Comparison of ENCODE assay signal across 35 cellular contexts in genomic region chr3:108507887-108508286, GRCh38. TPM values are rescaled to one million over a fixed set of nuclear protein-coding genes. Genes with fewer than 3 reads are reported as not detected.
"Had no signal": no experiment of that assay in that cellular context is flagged by ENCODE, and none has a peak within 500 bp of the region (broad histone marks: within the 10 kb centered on the region; RNA-seq: fewer than 3 reads in every experiment).

No MANE protein-coding gene starts in this region.

- H3K4me1 Mint-ChIP-seq: activated naive CD4-positive, alpha-beta T cell treated with anti-CD3 and anti-CD28 coated beads, Interleukin-2, amount 50 U/mL, for 24 hours; activated naive CD8-positive, alpha-beta T cell treated with anti-CD3 and anti-CD28 coated beads for 36 hours; activated naive CD8-positive, alpha-beta T cell treated with anti-CD3 and anti-CD28 coated beads, Interleukin-2, amount 50 U/mL, for 24 hours had no signal

- DNase-seq: activated CD4-positive, alpha-beta memory T cell treated with anti-CD3 and anti-CD28 coated beads for 36 hours; activated CD4-positive, alpha-beta T cell treated with anti-CD3 and anti-CD28 coated beads for 1 hour; activated CD4-positive, alpha-beta T cell treated with anti-CD3 and anti-CD28 coated beads for 48 hours; activated CD8-positive, alpha-beta memory T cell treated with anti-CD3 and anti-CD28 coated beads, Interleukin-2, amount 10 ng/mL, durations not matched to agents 7 days and 5 days; activated CD8-positive, alpha-beta memory T cell treated with anti-CD3 and anti-CD28 coated beads, Interleukin-2, amount 50 U/mL, for 4 hours; activated CD8-positive, alpha-beta T cell treated with anti-CD3 and anti-CD28 coated beads, Interleukin-2, amount 10 ng/mL, durations not matched to agents 7 days and 5 days; activated effector memory CD4-positive, alpha-beta T cell treated with anti-CD3 and anti-CD28 coated beads, Interleukin-2, amount 50 U/mL, for 16 hours; activated naive CD4-positive, alpha-beta T cell treated with anti-CD3 and anti-CD28 coated beads for 36 hours; activated naive CD8-positive, alpha-beta T cell treated with anti-CD3 and anti-CD28 coated beads for 36 hours; activated naive CD8-positive, alpha-beta T cell treated with anti-CD3 and anti-CD28 coated beads, Interleukin-2, amount 50 U/mL, for 24 hours; activated T-cell treated with anti-CD3 and anti-CD28 coated beads, Interleukin-2, amount 50 U/mL, for 1 hour; activated T-cell treated with anti-CD3 and anti-CD28 coated beads, Interleukin-2, amount 50 U/mL, for 48 hours; adrenal gland; amygdala; aorta; body of pancreas; caudate nucleus; cortex of kidney; dermis blood vessel endothelial cell; effector CD4-positive, alpha-beta T cell; effector memory CD8-positive, alpha-beta T cell; erythroblast; foreskin keratinocyte; gastrocnemius medialis; glutamatergic neuron; heart right ventricle; T-helper 17 cell; T1000 had no signal

- H3K9me3 ChIP-seq: adrenal gland, body of pancreas, esophagus muscularis mucosa, gastrocnemius medialis had no signal

- H3K4me3 Mint-ChIP-seq: activated CD4-positive, alpha-beta memory T cell treated with anti-CD3 and anti-CD28 coated beads for 36 hours; activated CD8-positive, alpha-beta memory T cell treated with anti-CD3 and anti-CD28 coated beads, Interleukin-2, amount 10 ng/mL, durations not matched to agents 7 days and 5 days; activated CD8-positive, alpha-beta T cell treated with anti-CD3 and anti-CD28 coated beads, Interleukin-2, amount 10 ng/mL, durations not matched to agents 7 days and 5 days; activated naive CD4-positive, alpha-beta T cell treated with anti-CD3 and anti-CD28 coated beads for 36 hours; activated naive CD4-positive, alpha-beta T cell treated with anti-CD3 and anti-CD28 coated beads, Interleukin-2, amount 50 U/mL, for 24 hours; activated naive CD8-positive, alpha-beta T cell treated with anti-CD3 and anti-CD28 coated beads for 36 hours; activated naive CD8-positive, alpha-beta T cell treated with anti-CD3 and anti-CD28 coated beads, Interleukin-2, amount 50 U/mL, for 24 hours; activated T-helper 1 cell treated with anti-CD3 and anti-CD28 coated beads, Interleukin-12 subunit alpha, Interleukin-12 subunit beta, Interleukin-2, Interleukin-4 antibody, amounts not matched to agents 30 ng/mL and 10 ng/mL and 1 ng/mL, durations not matched to agents 14 hours and 24 hours and 36 hours; effector memory CD8-positive, alpha-beta T cell; T-helper 17 cell; T-helper 2 cell treated with Interferon-gamma antibody and Interleukin-4, amounts not matched to agents 5 μg/mL and 100 μg/mL, for 36 hours had no signal

- H3K79me2 ChIP-seq: hepatocyte had no signal

- FAIRE-seq: colon had no signal

- H3K27ac ChIP-seq: adrenal gland, body of pancreas, esophagus muscularis mucosa, foreskin keratinocyte, gastrocnemius medialis, heart right ventricle, hepatocyte had no signal

- H3K4me3 ChIP-seq: adrenal gland, body of pancreas, esophagus muscularis mucosa, gastrocnemius medialis, heart right ventricle, hepatocyte had no signal

- H3K27ac Mint-ChIP-seq: activated CD4-positive, alpha-beta memory T cell treated with anti-CD3 and anti-CD28 coated beads for 36 hours; activated CD8-positive, alpha-beta memory T cell treated with anti-CD3 and anti-CD28 coated beads, Interleukin-2, amount 10 ng/mL, durations not matched to agents 7 days and 5 days; activated CD8-positive, alpha-beta T cell treated with anti-CD3 and anti-CD28 coated beads, Interleukin-2, amount 10 ng/mL, durations not matched to agents 7 days and 5 days; activated naive CD4-positive, alpha-beta T cell treated with anti-CD3 and anti-CD28 coated beads for 36 hours; activated naive CD4-positive, alpha-beta T cell treated with anti-CD3 and anti-CD28 coated beads, Interleukin-2, amount 50 U/mL, for 24 hours; activated naive CD8-positive, alpha-beta T cell treated with anti-CD3 and anti-CD28 coated beads for 36 hours; activated naive CD8-positive, alpha-beta T cell treated with anti-CD3 and anti-CD28 coated beads, Interleukin-2, amount 50 U/mL, for 24 hours; activated T-helper 1 cell treated with anti-CD3 and anti-CD28 coated beads, Interleukin-12 subunit alpha, Interleukin-12 subunit beta, Interleukin-2, Interleukin-4 antibody, amounts not matched to agents 30 ng/mL and 10 ng/mL and 1 ng/mL, durations not matched to agents 14 hours and 24 hours and 36 hours; activated T-helper 2 cell treated with anti-CD3 and anti-CD28 coated beads, Interferon-gamma antibody, Interleukin-2, Interleukin-4, amounts not matched to agents 10 μg/mL and 5 μg/mL and 100 μg/mL, durations not matched to agents 14 hours and 24 hours and 36 hours; effector memory CD8-positive, alpha-beta T cell; T-helper 17 cell; T-helper 2 cell treated with Interferon-gamma antibody and Interleukin-4, amounts not matched to agents 5 μg/mL and 100 μg/mL, for 36 hours had no signal

- H3K27me3 ChIP-seq: adrenal gland, body of pancreas, esophagus muscularis mucosa, foreskin keratinocyte, gastrocnemius medialis, heart right ventricle, hepatocyte had no signal

- H2AFZ ChIP-seq: hepatocyte had no signal

- H3K36me3 ChIP-seq: adrenal gland, esophagus muscularis mucosa, gastrocnemius medialis, heart right ventricle had no signal

- H3K27me3 Mint-ChIP-seq: activated CD4-positive, alpha-beta memory T cell treated with anti-CD3 and anti-CD28 coated beads for 36 hours; activated CD8-positive, alpha-beta memory T cell treated with anti-CD3 and anti-CD28 coated beads, Interleukin-2, amount 10 ng/mL, durations not matched to agents 7 days and 5 days; activated naive CD4-positive, alpha-beta T cell treated with anti-CD3 and anti-CD28 coated beads, Interleukin-2, amount 50 U/mL, for 24 hours; activated naive CD8-positive, alpha-beta T cell treated with anti-CD3 and anti-CD28 coated beads for 36 hours; effector memory CD8-positive, alpha-beta T cell had no signal

- H3K4me1 ChIP-seq: adrenal gland, body of pancreas, foreskin keratinocyte had no signal

- H3K4me2 ChIP-seq: hepatocyte had no signal

- ATAC-seq: activated CD8-positive, alpha-beta memory T cell treated with anti-CD3 and anti-CD28 coated beads, Interleukin-2, amount 10 ng/mL, durations not matched to agents 7 days and 5 days; activated CD8-positive, alpha-beta T cell treated with anti-CD3 and anti-CD28 coated beads, Interleukin-2, amount 10 ng/mL, durations not matched to agents 7 days and 5 days; activated naive CD8-positive, alpha-beta T cell treated with anti-CD3 and anti-CD28 coated beads, Interleukin-2, amount 50 U/mL, for 24 hours; body of pancreas; effector memory CD8-positive, alpha-beta T cell; foreskin keratinocyte; gastrocnemius medialis; heart right ventricle; T-helper 17 cell had no signal

- H3K9me3 Mint-ChIP-seq: activated CD4-positive, alpha-beta memory T cell treated with anti-CD3 and anti-CD28 coated beads for 36 hours; activated naive CD4-positive, alpha-beta T cell treated with anti-CD3 and anti-CD28 coated beads for 36 hours; activated naive CD4-positive, alpha-beta T cell treated with anti-CD3 and anti-CD28 coated beads, Interleukin-2, amount 50 U/mL, for 24 hours; activated naive CD8-positive, alpha-beta T cell treated with anti-CD3 and anti-CD28 coated beads for 36 hours; activated naive CD8-positive, alpha-beta T cell treated with anti-CD3 and anti-CD28 coated beads, Interleukin-2, amount 50 U/mL, for 24 hours; activated T-helper 1 cell treated with anti-CD3 and anti-CD28 coated beads, Interleukin-12 subunit alpha, Interleukin-12 subunit beta, Interleukin-2, Interleukin-4 antibody, amounts not matched to agents 30 ng/mL and 10 ng/mL and 1 ng/mL, durations not matched to agents 14 hours and 24 hours and 36 hours; activated T-helper 2 cell treated with anti-CD3 and anti-CD28 coated beads, Interferon-gamma antibody, Interleukin-2, Interleukin-4, amounts not matched to agents 10 μg/mL and 5 μg/mL and 100 μg/mL, durations not matched to agents 14 hours and 24 hours and 36 hours; effector memory CD8-positive, alpha-beta T cell; T-helper 2 cell treated with Interferon-gamma antibody and Interleukin-4, amounts not matched to agents 5 μg/mL and 100 μg/mL, for 36 hours had no signal

- H3K36me3 Mint-ChIP-seq: activated CD4-positive, alpha-beta memory T cell treated with anti-CD3 and anti-CD28 coated beads for 36 hours; activated CD8-positive, alpha-beta memory T cell treated with anti-CD3 and anti-CD28 coated beads, Interleukin-2, amount 10 ng/mL, durations not matched to agents 7 days and 5 days; activated naive CD4-positive, alpha-beta T cell treated with anti-CD3 and anti-CD28 coated beads, Interleukin-2, amount 50 U/mL, for 24 hours; activated naive CD8-positive, alpha-beta T cell treated with anti-CD3 and anti-CD28 coated beads for 36 hours had no signal

RNA-seq across cellular contexts. Expression of gene MYH15, which starts 2.5 kb away (rescaled TPM):
- total RNA-seq: body of pancreas, T-helper 17 cell had no signal
